ENCODE assay signal across 1 cellular context in genomic region chr7:112162161-112163020, GRCh38.
TF ChIP-seq lines count a peak whose summit lies in the region.

No MANE protein-coding gene starts in this region.

TF ChIP-seq in GM23338, 12 proteins besides CTCF, POLR2A, EP300 and RAD21:
- TF ChIP-seq, protein P1, sequence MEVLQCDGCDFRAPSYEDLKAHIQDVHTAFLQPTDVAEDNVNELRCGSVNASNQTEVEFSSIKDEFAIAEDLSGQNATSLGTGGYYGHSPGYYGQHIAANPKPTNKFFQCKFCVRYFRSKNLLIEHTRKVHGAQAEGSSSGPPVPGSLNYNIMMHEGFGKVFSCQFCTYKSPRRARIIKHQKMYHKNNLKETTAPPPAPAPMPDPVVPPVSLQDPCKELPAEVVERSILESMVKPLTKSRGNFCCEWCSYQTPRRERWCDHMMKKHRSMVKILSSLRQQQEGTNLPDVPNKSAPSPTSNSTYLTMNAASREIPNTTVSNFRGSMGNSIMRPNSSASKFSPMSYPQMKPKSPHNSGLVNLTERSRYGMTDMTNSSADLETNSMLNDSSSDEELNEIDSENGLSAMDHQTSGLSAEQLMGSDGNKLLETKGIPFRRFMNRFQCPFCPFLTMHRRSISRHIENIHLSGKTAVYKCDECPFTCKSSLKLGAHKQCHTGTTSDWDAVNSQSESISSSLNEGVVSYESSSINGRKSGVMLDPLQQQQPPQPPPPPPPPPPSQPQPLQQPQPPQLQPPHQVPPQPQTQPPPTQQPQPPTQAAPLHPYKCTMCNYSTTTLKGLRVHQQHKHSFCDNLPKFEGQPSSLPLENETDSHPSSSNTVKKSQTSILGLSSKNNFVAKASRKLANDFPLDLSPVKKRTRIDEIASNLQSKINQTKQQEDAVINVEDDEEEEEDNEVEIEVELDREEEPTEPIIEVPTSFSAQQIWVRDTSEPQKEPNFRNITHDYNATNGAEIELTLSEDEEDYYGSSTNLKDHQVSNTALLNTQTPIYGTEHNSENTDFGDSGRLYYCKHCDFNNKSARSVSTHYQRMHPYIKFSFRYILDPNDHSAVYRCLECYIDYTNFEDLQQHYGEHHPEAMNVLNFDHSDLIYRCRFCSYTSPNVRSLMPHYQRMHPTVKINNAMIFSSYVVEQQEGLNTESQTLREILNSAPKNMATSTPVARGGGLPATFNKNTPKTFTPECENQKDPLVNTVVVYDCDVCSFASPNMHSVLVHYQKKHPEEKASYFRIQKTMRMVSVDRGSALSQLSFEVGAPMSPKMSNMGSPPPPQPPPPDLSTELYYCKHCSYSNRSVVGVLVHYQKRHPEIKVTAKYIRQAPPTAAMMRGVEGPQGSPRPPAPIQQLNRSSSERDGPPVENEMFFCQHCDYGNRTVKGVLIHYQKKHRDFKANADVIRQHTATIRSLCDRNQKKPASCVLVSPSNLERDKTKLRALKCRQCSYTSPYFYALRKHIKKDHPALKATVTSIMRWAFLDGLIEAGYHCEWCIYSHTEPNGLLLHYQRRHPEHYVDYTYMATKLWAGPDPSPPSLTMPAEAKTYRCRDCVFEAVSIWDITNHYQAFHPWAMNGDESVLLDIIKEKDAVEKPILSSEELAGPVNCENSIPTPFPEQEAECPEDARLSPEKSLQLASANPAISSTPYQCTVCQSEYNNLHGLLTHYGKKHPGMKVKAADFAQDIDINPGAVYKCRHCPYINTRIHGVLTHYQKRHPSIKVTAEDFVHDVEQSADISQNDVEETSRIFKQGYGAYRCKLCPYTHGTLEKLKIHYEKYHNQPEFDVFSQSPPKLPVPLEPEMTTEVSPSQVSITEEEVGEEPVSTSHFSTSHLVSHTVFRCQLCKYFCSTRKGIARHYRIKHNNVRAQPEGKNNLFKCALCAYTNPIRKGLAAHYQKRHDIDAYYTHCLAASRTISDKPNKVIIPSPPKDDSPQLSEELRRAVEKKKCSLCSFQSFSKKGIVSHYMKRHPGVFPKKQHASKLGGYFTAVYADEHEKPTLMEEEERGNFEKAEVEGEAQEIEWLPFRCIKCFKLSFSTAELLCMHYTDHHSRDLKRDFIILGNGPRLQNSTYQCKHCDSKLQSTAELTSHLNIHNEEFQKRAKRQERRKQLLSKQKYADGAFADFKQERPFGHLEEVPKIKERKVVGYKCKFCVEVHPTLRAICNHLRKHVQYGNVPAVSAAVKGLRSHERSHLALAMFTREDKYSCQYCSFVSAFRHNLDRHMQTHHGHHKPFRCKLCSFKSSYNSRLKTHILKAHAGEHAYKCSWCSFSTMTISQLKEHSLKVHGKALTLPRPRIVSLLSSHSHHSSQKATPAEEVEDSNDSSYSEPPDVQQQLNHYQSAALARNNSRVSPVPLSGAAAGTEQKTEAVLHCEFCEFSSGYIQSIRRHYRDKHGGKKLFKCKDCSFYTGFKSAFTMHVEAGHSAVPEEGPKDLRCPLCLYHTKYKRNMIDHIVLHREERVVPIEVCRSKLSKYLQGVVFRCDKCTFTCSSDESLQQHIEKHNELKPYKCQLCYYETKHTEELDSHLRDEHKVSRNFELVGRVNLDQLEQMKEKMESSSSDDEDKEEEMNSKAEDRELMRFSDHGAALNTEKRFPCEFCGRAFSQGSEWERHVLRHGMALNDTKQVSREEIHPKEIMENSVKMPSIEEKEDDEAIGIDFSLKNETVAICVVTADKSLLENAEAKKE (CRISPR knock-in tag; IDR thresholded peaks at IDR 0.05), result no peak
- TF ChIP-seq CREB1 (CRISPR knock-in tag; IDR thresholded peaks at IDR 0.05; ENCODE audit: low read depth), result peak; percentile 15; the same call in 1 of the 2 replicates
TF ChIP-seq in GM23338: peak in this region for 1.
